27 cellular contexts compared by ENCODE assay signal in genomic region chr7:300546-301290, GRCh38. TPM values are rescaled to one million over a fixed set of nuclear protein-coding genes. Genes with fewer than 3 reads are reported as not detected.
DNase-seq lines count a peak whose midpoint lies in the region; ATAC-seq and TF ChIP-seq lines count a peak whose summit lies in the region.
"Had no signal": no experiment of that assay in that cellular context is flagged by ENCODE, and none has a peak within 500 bp of the region (broad histone marks: within the 10 kb centered on the region; RNA-seq: fewer than 3 reads in every experiment).

No MANE protein-coding gene starts in this region.

- no peaks in the 10 kb centered on the region for H3K36me3 ChIP-seq in left ventricle myocardium inferior
- H3K36me3 ChIP-seq in H7 (replicated peaks; ENCODE audit: control insufficient read depth, insufficient read depth, low read length) = no peaks in the 10 kb centered on the region
- H3K36me3 ChIP-seq in neural progenitor cell = no peaks in the 10 kb centered on the region
- no peaks in the 10 kb centered on the region for H3K36me3 ChIP-seq in upper lobe of right lung
- H3K36me3 ChIP-seq in CD4-positive, alpha-beta memory T cell (ENCODE audit: insufficient read depth, low read length) = no peaks in the 10 kb centered on the region
- H3K36me3 ChIP-seq: SJCRH30 had no signal

- H3K79me2 ChIP-seq in neural progenitor cell (ENCODE audit: low read depth) = no peaks in the 10 kb centered on the region

- peak; percentile 60 for DNase-seq in Right ventricle myocardium inferior (ENCODE audit: missing footprints)
- no peak for DNase-seq in left ventricle myocardium inferior
- peak; percentile 32 for DNase-seq in H7
- DNase-seq in neural progenitor cell (ENCODE audit: low spot score) = no peak
- DNase-seq in upper lobe of right lung = peak; percentile 32
- no peak for DNase-seq in NCI-H510A treated with DMSO at 0.1 percent for 48 hours (lab: John Stamatoyannopoulos, UW)
- DNase-seq in CD4-positive, alpha-beta memory T cell = no peak
- no peak for DNase-seq in hepatic stellate cell (ENCODE audit: low spot score)
- DNase-seq: 8988T; ACHN; C1 segment of cervical spinal cord; CD8-positive, alpha-beta T cell; DMS 273 treated with DMSO at 0.1 percent for 48 hours; H9; HFFc6; IMR-90; MM.1S; NCI-H2029; NCI-H446; NCI-H526; NCI-H82; NK-92 treated with Interleukin-12 subunit alpha and Interleukin-12 subunit beta, amount 100 ng/mL, for 24 hours; PC-3; SJCRH30 had no signal

- H3K27me3 Mint-ChIP-seq in neural progenitor cell (ENCODE audit: insufficient read depth, low read depth) = peaks cover 10% of the 10 kb centered on the region
- peaks cover 3 to 7% of the 10 kb centered on the region in 2 donors for H3K27me3 Mint-ChIP-seq in CD4-positive, alpha-beta memory T cell

- no peak overlapping the region for H3K9ac ChIP-seq in neural progenitor cell
- H3K9ac ChIP-seq: KMS-11 had no signal

- peaks cover 3% of the 10 kb centered on the region for H3K9me3 Mint-ChIP-seq in neural progenitor cell
- H3K9me3 Mint-ChIP-seq in CD4-positive, alpha-beta memory T cell = no peaks in the 10 kb centered on the region
- H3K9me3 Mint-ChIP-seq: CD8-positive, alpha-beta T cell; HFFc6 had no signal

- H3K27ac ChIP-seq in left ventricle myocardium inferior (replicated peaks) = no peak overlapping the region
- no peak overlapping the region for H3K27ac ChIP-seq in neural progenitor cell
- no peak overlapping the region for H3K27ac ChIP-seq in upper lobe of right lung
- H3K27ac ChIP-seq in CD4-positive, alpha-beta memory T cell (ENCODE audit: low read depth, low read length) = no peak overlapping the region
- H3K27ac ChIP-seq: KMS-11, SJCRH30 had no signal

- intact Hi-C loops in Right ventricle myocardium inferior (cut with DNase I) (no loop called here), left ventricle myocardium inferior (cut with micrococcal nuclease) (no loop called here), upper lobe of right lung (cut with DNase I) (no loop called here)
- intact Hi-C loops in CD4-positive, alpha-beta memory T cell (cut with micrococcal nuclease) = no loop called here

- H3F3A ChIP-seq in neural progenitor cell (ENCODE audit: low read depth) = no peaks in the 10 kb centered on the region

- H3K4me3 ChIP-seq in left ventricle myocardium inferior (no peak overlapping the region), H7 (ENCODE audit: insufficient read depth, low read depth, low read length) (no peak overlapping the region), neural progenitor cell (no peak overlapping the region), upper lobe of right lung (no peak overlapping the region)
- no peak overlapping the region for H3K4me3 ChIP-seq in CD4-positive, alpha-beta memory T cell (ENCODE audit: low read length in 2 of 2)
- H3K4me3 ChIP-seq: SJCRH30 had no signal

- H3K27ac Mint-ChIP-seq in neural progenitor cell = peak overlapping the region; percentile 50
- H3K27ac Mint-ChIP-seq in CD4-positive, alpha-beta memory T cell = no peak overlapping the region
- H3K27ac Mint-ChIP-seq: CD8-positive, alpha-beta T cell; H9; HFFc6 had no signal

- CTCF ChIA-PET in CD4-positive, alpha-beta memory T cell (lab: Charles Lee; ENCODE audit: partially characterized antibody) = no interaction called here

- peaks cover 16% of the 10 kb centered on the region for H3K4me1 Mint-ChIP-seq in neural progenitor cell
- peaks cover 0 to 3% (median 0%) of the 10 kb centered on the region in 4 donors for H3K4me1 Mint-ChIP-seq in CD4-positive, alpha-beta memory T cell

- POLR2A ChIA-PET in CD4-positive, alpha-beta memory T cell (lab: Charles Lee; ENCODE audit: partially characterized antibody) = no interaction called here

- no peaks in the 10 kb centered on the region for H4K20me1 ChIP-seq in neural progenitor cell (ENCODE audit: low read depth)

- H3K4me1 ChIP-seq in left ventricle myocardium inferior (no peaks in the 10 kb centered on the region), neural progenitor cell (no peaks in the 10 kb centered on the region), upper lobe of right lung (no peaks in the 10 kb centered on the region)
- no peaks in the 10 kb centered on the region for H3K4me1 ChIP-seq in CD4-positive, alpha-beta memory T cell (ENCODE audit: insufficient read depth, low read length)
- H3K4me1 ChIP-seq: SJCRH30 had no signal

- no peaks in the 10 kb centered on the region for H3K36me3 Mint-ChIP-seq in neural progenitor cell
- H3K36me3 Mint-ChIP-seq in CD4-positive, alpha-beta memory T cell = no peaks in the 10 kb centered on the region
- H3K36me3 Mint-ChIP-seq: CD8-positive, alpha-beta T cell had no signal

- H3K4me3 Mint-ChIP-seq in neural progenitor cell = no peak overlapping the region
- no peak overlapping the region for H3K4me3 Mint-ChIP-seq in CD4-positive, alpha-beta memory T cell
- H3K4me3 Mint-ChIP-seq: CD8-positive, alpha-beta T cell; H9; HFFc6 had no signal

- H3K9me3 ChIP-seq in left ventricle myocardium inferior (replicated peaks) (no peaks in the 10 kb centered on the region), neural progenitor cell (ENCODE audit: low read depth) (no peaks in the 10 kb centered on the region), upper lobe of right lung (no peaks in the 10 kb centered on the region)
- H3K9me3 ChIP-seq in CD4-positive, alpha-beta memory T cell (ENCODE audit: control insufficient read depth in 1 of 2, low read length in 2 of 2) = no peaks in the 10 kb centered on the region
- H3K9me3 ChIP-seq: Caco-2, SJCRH30 had no signal

- ATAC-seq in Right ventricle myocardium inferior (no peak), upper lobe of right lung (no peak)
- ATAC-seq: CD8-positive, alpha-beta T cell; PC-3; SK-N-SH treated with all-trans-retinoic acid at 6 μM for 48 hours had no signal

- no peak overlapping the region for H2AFZ ChIP-seq in neural progenitor cell (replicated peaks)

- no peak for TF ChIP-seq CTCF in left ventricle myocardium inferior (IDR thresholded peaks at IDR 0.05; ENCODE audit: borderline replicate concordance)
- TF ChIP-seq CTCF in neural progenitor cell (IDR thresholded peaks at IDR 0.05) = no peak
- no peak for TF ChIP-seq CTCF in upper lobe of right lung (IDR thresholded peaks at IDR 0.05)

- no peak overlapping the region for H3K4me2 ChIP-seq in neural progenitor cell
- H3K4me2 ChIP-seq: KMS-11 had no signal

- peaks cover 32% of the 10 kb centered on the region for H3K27me3 ChIP-seq in left ventricle myocardium inferior (ENCODE audit: low read depth)
- no peaks in the 10 kb centered on the region for H3K27me3 ChIP-seq in H7 (ENCODE audit: control insufficient read depth, insufficient read depth, low read length)
- no peaks in the 10 kb centered on the region for H3K27me3 ChIP-seq in neural progenitor cell
- peaks cover under 1% of the 10 kb centered on the region for H3K27me3 ChIP-seq in upper lobe of right lung
- no peaks in the 10 kb centered on the region for H3K27me3 ChIP-seq in CD4-positive, alpha-beta memory T cell (ENCODE audit: insufficient read depth, low read length)
- H3K27me3 ChIP-seq: SJCRH30 had no signal

RNA-seq across cellular contexts. Expression of gene FOXL3, which starts 10.7 kb away (rescaled TPM):
- total RNA-seq in Right ventricle myocardium inferior (not detected), left ventricle myocardium inferior (not detected), neural progenitor cell (ENCODE audit: low replicate concordance) (not detected in 2 replicates), upper lobe of right lung (not detected)
- total RNA-seq in H7 (2014; rRNA removed; shearing (Covaris generic)) = not detected in 2 replicates
- total RNA-seq in CD4-positive, alpha-beta memory T cell = not detected
- polyA plus RNA-seq in CD4-positive, alpha-beta memory T cell = not detected
- total RNA-seq: Caco-2; CD8-positive, alpha-beta T cell; H9; HFFc6; IMR-90; PC-3; SJCRH30 had no signal
- polyA plus RNA-seq: IMR-90 had no signal

Comparison
In these comparisons a context has a peak if more than half of its experiments do, and no peak if none do; other contexts are left out.
1. DNase-seq: peak in Right ventricle myocardium inferior (single experiment), H7 (single experiment) and upper lobe of right lung (single experiment); none in left ventricle myocardium inferior (single experiment), neural progenitor cell (single experiment), NCI-H510A treated with DMSO at 0.1 percent for 48 hours (single experiment), CD4-positive, alpha-beta memory T cell (0 of 5) and hepatic stellate cell (single experiment).